ENCODE assay signal across 3 cellular contexts in the genomic region with DNA sequence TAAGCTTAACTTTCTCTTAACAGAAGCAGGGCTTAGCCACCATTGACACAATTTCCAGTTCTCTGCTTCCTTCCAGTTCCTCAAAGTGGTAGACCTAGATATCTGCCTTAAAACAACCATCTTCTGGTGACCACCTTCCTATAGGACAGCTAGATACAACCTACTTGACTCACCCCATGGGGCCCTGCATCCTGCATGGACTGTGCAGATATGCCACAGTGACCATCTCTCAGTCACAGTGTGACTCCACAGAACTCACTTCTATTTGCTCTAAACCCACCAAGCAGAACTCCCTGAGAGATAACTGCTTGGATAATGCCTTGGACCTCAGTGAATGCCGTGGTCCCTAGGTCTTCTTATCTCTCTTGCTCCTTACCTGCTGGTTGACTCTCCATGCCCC.
"Had no signal": no experiment of that assay in that cellular context is flagged by ENCODE, and none has a peak within 500 bp of the region (broad histone marks: within the 10 kb centered on the region; RNA-seq: fewer than 3 reads in every experiment).

No MANE protein-coding gene starts in this region.

- DNase-seq: GDM1, GF-D8 had no signal

- ATAC-seq: GM12878 had no signal

- H3K4me3 ChIP-seq: GM12878 had no signal
